Comparison of ENCODE assay signal across 11 cellular contexts in the genomic region with DNA sequence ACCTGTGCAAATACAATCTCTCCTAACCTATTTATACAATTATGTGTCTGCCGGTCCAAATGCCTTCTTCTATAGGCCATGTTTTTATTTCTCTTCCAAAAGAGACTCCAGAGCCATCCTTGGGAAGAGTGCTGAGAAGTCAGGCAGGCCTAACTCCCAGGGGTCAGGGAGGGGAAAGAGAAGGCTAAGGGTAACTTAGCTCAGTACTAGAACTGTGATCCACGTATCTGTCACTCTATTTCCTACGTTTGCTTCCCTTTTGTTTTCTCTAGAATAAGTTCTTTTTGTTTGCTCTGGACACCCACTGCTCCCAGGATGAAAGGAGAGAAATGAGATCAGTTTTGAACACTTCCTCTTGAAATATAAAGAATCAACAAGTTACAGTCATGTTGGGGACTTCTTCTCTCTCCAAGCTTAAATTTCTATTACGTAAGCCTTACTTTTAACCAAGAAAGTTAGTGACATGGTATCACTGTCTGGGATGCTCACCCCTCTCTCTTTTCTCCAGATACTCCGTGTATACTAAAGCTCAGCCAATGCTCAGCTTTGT.
DNase-seq lines count a peak whose midpoint lies in the region; ATAC-seq and TF ChIP-seq lines count a peak whose summit lies in the region.
"Had no signal": no experiment of that assay in that cellular context is flagged by ENCODE, and none has a peak within 500 bp of the region (broad histone marks: within the 10 kb centered on the region; RNA-seq: fewer than 3 reads in every experiment).

No MANE protein-coding gene starts in this region.

- peak in 1 of 5 donors; percentile 66 for DNase-seq in CD8-positive, alpha-beta memory T cell
- DNase-seq in activated B cell treated with CpG ODN at 0.5 μM for 24 hours (no peak), ecto neural progenitor cell (ENCODE audit: low spot score) (no peak), NCI-H446 (lab: John Stamatoyannopoulos, UW) (no peak), GM20000 (ENCODE audit: low spot score) (no peak)
- DNase-seq in naive thymus-derived CD4-positive, alpha-beta T cell, result peak in 5 of 9 donors; percentile 42 to 74 (median 57)
- DNase-seq: NCI-H748 treated with DMSO at 0.1 percent for 48 hours had no signal

- H3K36me3 ChIP-seq in CD8-positive, alpha-beta memory T cell (ENCODE audit: insufficient read depth, low read length), result peaks cover 33% of the 10 kb centered on the region
- peaks cover 5 to 13% (median 10%) of the 10 kb centered on the region in 3 experiments for H3K36me3 ChIP-seq in naive thymus-derived CD4-positive, alpha-beta T cell (ENCODE audit: control insufficient read depth in 2 of 3, insufficient read depth in 3 of 3, low read length in 3 of 3)
- H3K36me3 ChIP-seq: HAP-1 had no signal

- H3K27ac ChIP-seq in CD8-positive, alpha-beta memory T cell (ENCODE audit: low read depth, low read length), result peak overlapping the region; percentile 38
- H3K27ac ChIP-seq in naive thymus-derived CD4-positive, alpha-beta T cell (ENCODE audit: low read depth, low read length), result peak overlapping the region; percentile 90

- TF ChIP-seq CTCF in activated B cell treated with CpG ODN at 0.5 μM for 24 hours (IDR thresholded peaks at IDR 0.05) (no peak), GM20000 (IDR thresholded peaks at IDR 0.05; ENCODE audit: extremely low read depth, missing control alignments) (no peak)

- H3K9me3 Mint-ChIP-seq in CD8-positive, alpha-beta memory T cell, result no peaks in the 10 kb centered on the region
- no peaks in the 10 kb centered on the region for H3K9me3 Mint-ChIP-seq in activated B cell treated with CpG ODN at 0.5 μM for 24 hours
- H3K9me3 Mint-ChIP-seq in naive thymus-derived CD4-positive, alpha-beta T cell, result no peaks in the 10 kb centered on the region

- H3K4me3 ChIP-seq in CD8-positive, alpha-beta memory T cell (ENCODE audit: low read length), result peak overlapping the region; percentile 65
- H3K4me3 ChIP-seq in naive thymus-derived CD4-positive, alpha-beta T cell (ENCODE audit: low read length), result peak overlapping the region; percentile 51
- H3K4me3 ChIP-seq: HAP-1, lung had no signal

- CTCF ChIA-PET in CD8-positive, alpha-beta memory T cell (lab: Charles Lee), result interaction anchor here (0.8 to 4.3 kb wide), 6 partner anchors 10 to 60 kb away, joined by 3 to 18 read pairs (median 6); no protein-coding TSS in a partner anchor
- CTCF ChIA-PET in activated B cell treated with CpG ODN at 0.5 μM for 24 hours (lab: Charles Lee), result interaction anchor here (0.6 to 5.7 kb wide), 4 partner anchors 10 to 46 kb away, joined by 4 to 36 read pairs (median 6); no protein-coding TSS in a partner anchor
- CTCF ChIA-PET in naive thymus-derived CD4-positive, alpha-beta T cell (lab: Charles Lee), result interaction anchor here (0.7 to 3.2 kb wide), 7 partner anchors 9 to 658 kb away, joined by 3 to 12 read pairs (median 5); no protein-coding TSS in a partner anchor

- no peaks in the 10 kb centered on the region for H3K9me3 ChIP-seq in CD8-positive, alpha-beta memory T cell (ENCODE audit: low read length)
- no peaks in the 10 kb centered on the region for H3K9me3 ChIP-seq in naive thymus-derived CD4-positive, alpha-beta T cell (ENCODE audit: control insufficient read depth in 2 of 3, low read length in 3 of 3)
- H3K9me3 ChIP-seq: HAP-1 had no signal

- no peaks in the 10 kb centered on the region for H3K27me3 ChIP-seq in CD8-positive, alpha-beta memory T cell (ENCODE audit: insufficient read depth, low read length, poor library complexity, severe bottlenecking)
- no peaks in the 10 kb centered on the region for H3K27me3 ChIP-seq in naive thymus-derived CD4-positive, alpha-beta T cell (ENCODE audit: control insufficient read depth in 2 of 2, insufficient read depth in 2 of 2, low read length in 2 of 2)

- intact Hi-C loops in activated B cell treated with CpG ODN at 0.5 μM for 24 hours (cut with micrococcal nuclease), result loop anchor here (1.0 to 2.0 kb wide), 2 partner anchors 10 to 19 kb away; no protein-coding TSS in a partner anchor
- intact Hi-C loops in naive thymus-derived CD4-positive, alpha-beta T cell (cut with micrococcal nuclease), result loop anchor here (1.0 to 5.0 kb wide), 7 partner anchors 8 to 787 kb away; no protein-coding TSS in a partner anchor

- peaks cover 30 to 89% (median 48%) of the 10 kb centered on the region in 3 donors for H3K36me3 Mint-ChIP-seq in CD8-positive, alpha-beta memory T cell
- H3K36me3 Mint-ChIP-seq in activated B cell treated with CpG ODN at 0.5 μM for 24 hours (ENCODE audit: low read depth), result no peaks in the 10 kb centered on the region
- peaks cover 8 to 89% (median 70%) of the 10 kb centered on the region in 5 donors for H3K36me3 Mint-ChIP-seq in naive thymus-derived CD4-positive, alpha-beta T cell

- peaks cover 73 to 89% (median 78%) of the 10 kb centered on the region in 3 donors for H3K4me1 Mint-ChIP-seq in CD8-positive, alpha-beta memory T cell
- H3K4me1 Mint-ChIP-seq in activated B cell treated with CpG ODN at 0.5 μM for 24 hours, result peaks cover 92% of the 10 kb centered on the region
- peaks cover 25 to 88% (median 82%) of the 10 kb centered on the region in 7 donors for H3K4me1 Mint-ChIP-seq in naive thymus-derived CD4-positive, alpha-beta T cell

- peaks cover 85% of the 10 kb centered on the region for H3K4me1 ChIP-seq in CD8-positive, alpha-beta memory T cell (ENCODE audit: insufficient read depth, low read length)
- H3K4me1 ChIP-seq in naive thymus-derived CD4-positive, alpha-beta T cell (ENCODE audit: control insufficient read depth in 2 of 2, insufficient read depth in 2 of 2, low read length in 2 of 2), result peaks cover 62 to 67% of the 10 kb centered on the region in 2 donors
- H3K4me1 ChIP-seq: HAP-1 had no signal

- ATAC-seq in GM18909 (IDR thresholded peaks at IDR 0.05; ENCODE audit: poor library complexity, unreplicated experiment) (peak; percentile 13), activated B cell treated with CpG ODN at 0.5 μM for 24 hours (ENCODE audit: low read depth) (no peak), HG03342 (IDR thresholded peaks at IDR 0.05; ENCODE audit: unreplicated experiment) (no peak)
- peak; percentile 69 for ATAC-seq in naive thymus-derived CD4-positive, alpha-beta T cell

- peaks cover 0 to 1% of the 10 kb centered on the region in 2 donors for H3K27me3 Mint-ChIP-seq in CD8-positive, alpha-beta memory T cell
- no peaks in the 10 kb centered on the region for H3K27me3 Mint-ChIP-seq in activated B cell treated with CpG ODN at 0.5 μM for 24 hours
- H3K27me3 Mint-ChIP-seq in naive thymus-derived CD4-positive, alpha-beta T cell, result no peaks in the 10 kb centered on the region

- H3K27ac Mint-ChIP-seq in CD8-positive, alpha-beta memory T cell, result peak overlapping the region; percentile 92 to 98 (median 96)
- H3K27ac Mint-ChIP-seq in activated B cell treated with CpG ODN at 0.5 μM for 24 hours, result peak overlapping the region; percentile 90
- H3K27ac Mint-ChIP-seq in naive thymus-derived CD4-positive, alpha-beta T cell, result peak overlapping the region; percentile 92 to 99 (median 96)

- peak overlapping the region; percentile 89 to 98 (median 91) for H3K4me3 Mint-ChIP-seq in CD8-positive, alpha-beta memory T cell
- H3K4me3 Mint-ChIP-seq in activated B cell treated with CpG ODN at 0.5 μM for 24 hours, result peak overlapping the region; percentile 48
- peak overlapping the region; percentile 79 to 95 (median 87) for H3K4me3 Mint-ChIP-seq in naive thymus-derived CD4-positive, alpha-beta T cell

- POLR2A ChIA-PET in CD8-positive, alpha-beta memory T cell (lab: Charles Lee), result interaction anchor here (0.6 to 18.8 kb wide), 17 partner anchors 8 to 867 kb away, joined by 3 to 285 read pairs (median 5); no protein-coding TSS in a partner anchor
- POLR2A ChIA-PET in activated B cell treated with CpG ODN at 0.5 μM for 24 hours (lab: Charles Lee), result interaction anchor here (0.7 to 9.9 kb wide), 17 partner anchors 9 to 126 kb away, joined by 3 to 100 read pairs (median 8); no protein-coding TSS in a partner anchor
- POLR2A ChIA-PET in naive thymus-derived CD4-positive, alpha-beta T cell (lab: Charles Lee), result interaction anchor here (0.5 to 36.7 kb wide), 18 partner anchors 1 to 775 kb away, joined by 3 to 709 read pairs (median 6); no protein-coding TSS in a partner anchor

Comparison
In these comparisons a context has a peak if more than half of its experiments do, and no peak if none do; other contexts are left out.
1. DNase-seq: peak in naive thymus-derived CD4-positive, alpha-beta T cell (5 of 9); none in activated B cell treated with CpG ODN at 0.5 μM for 24 hours (single experiment), ecto neural progenitor cell (single experiment), NCI-H446 (0 of 2) and GM20000 (single experiment).
2. ATAC-seq: peak in GM18909 (single experiment) and naive thymus-derived CD4-positive, alpha-beta T cell (single experiment); none in activated B cell treated with CpG ODN at 0.5 μM for 24 hours (single experiment) and HG03342 (single experiment).
3. Peak in every context shown above with its lines, with median percentiles within 50 percentile points of each other: H3K27ac Mint-ChIP-seq and H3K4me3 Mint-ChIP-seq.